ENCODE assay signal across 1 cellular context in genomic region chr6:159174263-159174974, GRCh38.
TF ChIP-seq lines count a peak whose summit lies in the region.

No MANE protein-coding gene starts in this region.

TF ChIP-seq in GM23338, 12 proteins besides CTCF, POLR2A, EP300 and RAD21 (continued from another document):
- TF ChIP-seq ZNF462 (CRISPR knock-in tag; IDR thresholded peaks at IDR 0.05), result no peak
